ENCODE assay signal across 8 cellular contexts in the genomic region with DNA sequence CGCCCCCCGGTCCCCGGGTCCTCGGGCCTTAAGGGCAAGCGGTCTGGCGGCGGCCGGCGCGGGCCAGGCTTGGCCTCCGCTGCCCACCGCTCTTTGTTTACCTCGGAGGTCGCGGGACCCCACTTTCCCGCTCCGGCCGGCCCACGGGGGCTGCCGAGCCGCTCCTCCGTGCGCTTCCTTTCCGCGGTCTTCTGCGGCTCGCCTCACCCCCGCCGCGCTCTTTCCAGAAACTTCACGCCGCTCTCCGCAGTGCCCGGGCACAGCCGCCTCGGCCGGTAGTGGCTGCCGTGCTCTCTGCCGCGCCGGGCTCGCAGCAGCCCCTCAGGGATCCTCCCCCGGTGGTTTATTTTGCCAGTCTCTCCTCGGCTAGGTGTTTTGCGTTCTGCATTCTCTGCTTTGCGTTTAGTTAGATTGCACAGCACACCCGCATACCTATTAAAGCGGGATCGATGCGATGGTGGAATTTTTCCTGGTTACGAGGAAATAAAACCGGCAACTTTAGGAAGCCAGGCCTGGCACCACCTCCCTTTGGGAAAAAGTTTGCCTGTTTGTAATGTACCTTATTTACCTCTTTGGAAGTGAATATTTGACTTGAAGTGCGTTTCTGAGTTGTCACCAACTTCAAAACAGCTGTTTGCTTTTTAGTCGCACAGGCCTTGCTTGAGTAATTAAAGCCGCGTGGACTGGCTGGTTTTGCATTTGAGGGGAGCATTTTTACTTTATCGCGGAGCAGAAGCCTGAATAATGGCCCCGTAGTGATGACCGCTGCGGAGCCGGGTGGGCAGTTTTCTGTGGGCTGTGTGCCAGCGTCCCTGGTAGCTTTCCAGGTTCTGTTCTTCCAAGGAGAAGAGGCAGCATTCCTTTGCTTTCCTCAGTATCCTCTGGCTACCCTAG. TPM values are rescaled to one million over a fixed set of nuclear protein-coding genes. Genes with fewer than 3 reads are reported as not detected.
A peak's percentile ranks its signal among the peaks of the same experiment; 100 is the strongest.
DNase-seq lines count a peak whose midpoint lies in the region; ATAC-seq and TF ChIP-seq lines count a peak whose summit lies in the region.

No MANE protein-coding gene starts in this region.

- peaks cover 35% of the 10 kb centered on the region for H3K4me1 Mint-ChIP-seq in CD14-positive monocyte

- peaks cover 0 to 3% of the 10 kb centered on the region in 2 donors for H3K36me3 Mint-ChIP-seq in CD14-positive monocyte

- intact Hi-C loops in CD14-positive monocyte (cut with micrococcal nuclease): loop anchor here (5.0 to 10.0 kb wide), 2 partner anchors 47 to 50 kb away; a partner anchor contains a TSS

- TF ChIP-seq CTCF in CD14-positive monocyte (IDR thresholded peaks at IDR 0.05) (no peak), right atrium auricular region (IDR thresholded peaks at IDR 0.05) (no peak)

- H3K27ac ChIP-seq in right atrium auricular region: peak overlapping the region; percentile 94 to 97

- no peaks in the 10 kb centered on the region for H3K9me3 Mint-ChIP-seq in CD14-positive monocyte

- peak overlapping the region; percentile 83 to 94 for H3K4me3 ChIP-seq in right atrium auricular region

- H3K36me3 ChIP-seq in right atrium auricular region: no peaks in the 10 kb centered on the region

- peaks cover 0 to 2% (median 0%) of the 10 kb centered on the region in 3 donors for H3K27me3 Mint-ChIP-seq in CD14-positive monocyte (ENCODE audit: low read depth in 3 of 3)

- no peaks in the 10 kb centered on the region for H3K27me3 ChIP-seq in right atrium auricular region

- no peaks in the 10 kb centered on the region for H3K9me3 ChIP-seq in right atrium auricular region

- H3K27ac Mint-ChIP-seq in CD14-positive monocyte: peak overlapping the region; percentile 87 to 97 (median 94)

- peak; percentile 42 for ATAC-seq in GM19452 (IDR thresholded peaks at IDR 0.05; ENCODE audit: unreplicated experiment)
- ATAC-seq in HG03565 (IDR thresholded peaks at IDR 0.05; ENCODE audit: unreplicated experiment): peak; percentile 29

- no peak for DNase-seq in CD14-positive monocyte (ENCODE audit: low spot score)
- peak; percentile 6 to 32 for DNase-seq in SW 1271 (lab: John Stamatoyannopoulos, UW)
- DNase-seq in amniotic epithelial cell (ENCODE audit: low read depth): peak; percentile 43
- DNase-seq in right atrium auricular region (ENCODE audit: low spot score): no peak
- peak; percentile 33 for DNase-seq in putamen (ENCODE audit: low spot score)
- no peak for DNase-seq in mesenteric fat pad (ENCODE audit: low spot score)

- peaks cover 0 to 34% of the 10 kb centered on the region in 2 donors for H3K4me1 ChIP-seq in right atrium auricular region

- peak overlapping the region; percentile 94 to 96 for H3K4me3 Mint-ChIP-seq in CD14-positive monocyte

RNA-seq across cellular contexts. Expression of a gene that starts 0.8 kb away (rescaled TPM):
- 1 to 10 TPM; 3.8 to 5.9 TPM for polyA plus RNA-seq in CD14-positive monocyte
- total RNA-seq in right atrium auricular region: 1 to 10 TPM; 6.6 to 10.0 TPM
- 12.8 TPM for total RNA-seq in mesenteric fat pad

RNA-seq across cellular contexts. Expression of a gene that starts 48.5 kb away (rescaled TPM):
- 1 to 10 TPM; 4.0 to 6.0 TPM for polyA plus RNA-seq in CD14-positive monocyte
- total RNA-seq in right atrium auricular region (10 to 100 TPM in 1 of 2 donors, 1 to 10 TPM in 1; 9.3 to 11.5 TPM), mesenteric fat pad (7.7 TPM)

Comparison
In these comparisons a context has a peak if more than half of its experiments do, and no peak if none do; other contexts are left out.
1. DNase-seq: peak in SW 1271 (2 of 2), amniotic epithelial cell (single experiment) and putamen (single experiment); none in CD14-positive monocyte (single experiment), right atrium auricular region (single experiment) and mesenteric fat pad (single experiment).